8 cellular contexts compared by ENCODE assay signal in genomic region chr15:90901799-90902655, GRCh38. TPM values are rescaled to one million over a fixed set of nuclear protein-coding genes. Genes with fewer than 3 reads are reported as not detected.
DNase-seq lines count a peak whose midpoint lies in the region; ATAC-seq and TF ChIP-seq lines count a peak whose summit lies in the region.

No MANE protein-coding gene starts in this region.

- intact Hi-C loops in OCI-LY7 (cut with micrococcal nuclease; ENCODE audit: unreplicated experiment) (loop anchor here (1.0 kb wide), 1 partner anchor 29 kb away; no protein-coding TSS in a partner anchor), esophagus squamous epithelium (cut with DNase I) (no loop called here)

- H3K36me3 Mint-ChIP-seq in naive B cell: peaks cover 10 to 14% of the 10 kb centered on the region in 2 donors
- H3K36me3 Mint-ChIP-seq in stimulated activated effector memory CD8-positive, alpha-beta T cell treated with anti-CD3 and anti-CD28 coated beads, Interleukin-12 subunit alpha, Interleukin-12 subunit beta, amount 100 ng/mL, for 72 hours: peaks cover 44% of the 10 kb centered on the region

- no peaks in the 10 kb centered on the region for H3K9me2 ChIP-seq in OCI-LY7 (ENCODE audit: insufficient read depth, low read length)

- H3K27ac Mint-ChIP-seq in naive B cell: peak overlapping the region; percentile 69 to 92 (median 86)
- peak overlapping the region; percentile 82 for H3K27ac Mint-ChIP-seq in stimulated activated effector memory CD8-positive, alpha-beta T cell treated with anti-CD3 and anti-CD28 coated beads, Interleukin-12 subunit alpha, Interleukin-12 subunit beta, amount 100 ng/mL, for 72 hours

- DNase-seq in DMS114 treated with DMSO at 0.1 percent for 48 hours (lab: John Stamatoyannopoulos, UW; ENCODE audit: unreplicated experiment) (peak; percentile 81), HT1080 (ENCODE audit: low read depth) (peak; percentile 75), OCI-LY7 (ENCODE audit: low spot score) (peak; percentile 75), esophagus squamous epithelium (lab: John Stamatoyannopoulos, UW) (no peak), naive B cell (peak; percentile 75)
- peak; percentile 82 to 86 for DNase-seq in activated T-cell treated with anti-CD3 and anti-CD28 coated beads, Interleukin-2, amount 50 U/mL, for 48 hours
- DNase-seq in stimulated activated effector memory CD8-positive, alpha-beta T cell treated with anti-CD3 and anti-CD28 coated beads, Interleukin-12 subunit alpha, Interleukin-12 subunit beta, amount 100 ng/mL, for 72 hours (ENCODE audit: low spot score in 2 of 2): peak; percentile 60 to 88

- H4K20me1 ChIP-seq in OCI-LY7 (ENCODE audit: insufficient read depth, low read length): no peaks in the 10 kb centered on the region

- H3K27me3 ChIP-seq in esophagus squamous epithelium: no peaks in the 10 kb centered on the region

- H3K4me3 Mint-ChIP-seq in naive B cell: peak overlapping the region; percentile 82 to 94 (median 91)
- H3K4me3 Mint-ChIP-seq in stimulated activated effector memory CD8-positive, alpha-beta T cell treated with anti-CD3 and anti-CD28 coated beads, Interleukin-12 subunit alpha, Interleukin-12 subunit beta, amount 100 ng/mL, for 72 hours: peak overlapping the region; percentile 89

- peak overlapping the region; percentile 69 for H3K4me3 ChIP-seq in OCI-LY7 (ENCODE audit: low read depth, low read length, poor library complexity, severe bottlenecking)
- H3K4me3 ChIP-seq in esophagus squamous epithelium: peak overlapping the region; percentile 74 to 99 (median 88)

- POLR2A ChIA-PET in OCI-LY7 (lab: Charles Lee): interaction anchor here (0.6 to 4.5 kb wide), 5 partner anchors 12 to 1935 kb away, joined by 3 to 24 read pairs (median 3); no protein-coding TSS in a partner anchor

- no peaks in the 10 kb centered on the region for H3K79me2 ChIP-seq in OCI-LY7 (ENCODE audit: insufficient read depth, low read depth, low read length)

- TF ChIP-seq POLR2A in esophagus squamous epithelium (IDR thresholded peaks at IDR 0.05): peak in 3 of 4 donors; percentile 31 to 56 (median 53)

- peaks cover 38 to 43% (median 41%) of the 10 kb centered on the region in 3 donors for H3K4me1 Mint-ChIP-seq in naive B cell
- peaks cover 40% of the 10 kb centered on the region for H3K4me1 Mint-ChIP-seq in stimulated activated effector memory CD8-positive, alpha-beta T cell treated with anti-CD3 and anti-CD28 coated beads, Interleukin-12 subunit alpha, Interleukin-12 subunit beta, amount 100 ng/mL, for 72 hours

- H2AFZ ChIP-seq in OCI-LY7 (ENCODE audit: low read length): no peak overlapping the region; the same call in 1 of the 2 replicates

- CTCF ChIA-PET in OCI-LY7 (lab: Charles Lee; ENCODE audit: unreplicated experiment): interaction anchor here (1.3 to 3.8 kb wide), 2 partner anchors 30 to 33 kb away, joined by 5 to 16 read pairs; partner anchors contain the start of genes HDDC3 and UNC45A

- ATAC-seq in GM21367 (IDR thresholded peaks at IDR 0.05; ENCODE audit: unreplicated experiment) (peak; percentile 57), naive B cell (ENCODE audit: low read depth in 2 of 2) (peak; percentile 74)
- ATAC-seq in stimulated activated effector memory CD8-positive, alpha-beta T cell treated with anti-CD3 and anti-CD28 coated beads, Interleukin-12 subunit alpha, Interleukin-12 subunit beta, amount 100 ng/mL, for 72 hours: peak; percentile 84

- peaks cover 33% of the 10 kb centered on the region for H3K4me1 ChIP-seq in OCI-LY7 (ENCODE audit: insufficient read depth, low read length, poor library complexity, severe bottlenecking)
- peaks cover 14 to 34% (median 14%) of the 10 kb centered on the region in 3 donors for H3K4me1 ChIP-seq in esophagus squamous epithelium

- TF ChIP-seq CTCF in OCI-LY7 (conservative IDR thresholded peaks at IDR 0.05; ENCODE audit: low read length) (peak; percentile 72), esophagus squamous epithelium (IDR thresholded peaks at IDR 0.05) (peak; percentile 77 to 86 (median 80))

- no TSS peak for BruUV-seq in OCI-LY7 (replicated peaks; lab: Mats Ljungman, UMichigan)

- 10 to 30% methylated on average over 12 to 28 of the region's 45 CpGs for whole genome bisulfite sequencing in esophagus squamous epithelium, 2 donors

- H3K36me3 ChIP-seq in OCI-LY7 (ENCODE audit: insufficient read depth, low read length) (no peaks in the 10 kb centered on the region), esophagus squamous epithelium (peaks cover 11 to 23% (median 21%) of the 10 kb centered on the region in 3 donors)

- no peaks in the 10 kb centered on the region for H3K9me3 ChIP-seq in OCI-LY7 (ENCODE audit: low read length)
- H3K9me3 ChIP-seq in esophagus squamous epithelium: no peaks in the 10 kb centered on the region

- no peaks in the 10 kb centered on the region for H3K27me3 Mint-ChIP-seq in naive B cell

- no peak overlapping the region for H3K27ac ChIP-seq in OCI-LY7 (ENCODE audit: low read depth, low read length, poor library complexity, severe bottlenecking)
- H3K27ac ChIP-seq in esophagus squamous epithelium: peak overlapping the region; percentile 90 to 97 (median 92)

- peak overlapping the region; percentile 86 for H3K4me2 ChIP-seq in OCI-LY7 (ENCODE audit: low read length)

- H3K9me3 Mint-ChIP-seq in naive B cell: no peaks in the 10 kb centered on the region
- H3K9me3 Mint-ChIP-seq in stimulated activated effector memory CD8-positive, alpha-beta T cell treated with anti-CD3 and anti-CD28 coated beads, Interleukin-12 subunit alpha, Interleukin-12 subunit beta, amount 100 ng/mL, for 72 hours: no peaks in the 10 kb centered on the region

RNA-seq across cellular contexts. Expression of gene MAN2A2, which starts 1.1 kb away (rescaled TPM):
- 5.8 and 12.5 TPM in 2 replicates for total RNA-seq in HT1080 (2014; rRNA removed; shearing (Covaris generic))
- polyA plus RNA-seq in HT1080 (2015; cell fraction: cytosol; rRNA removed): 14.0 and 14.9 TPM in 2 replicates
- 55.9 and 67.6 TPM in 2 replicates for polyA plus RNA-seq in HT1080 (2015; cell fraction: nucleus; rRNA removed)
- total RNA-seq in OCI-LY7 (2014; rRNA removed; shearing (Covaris generic)): 6.6 and 12.2 TPM in 2 replicates
- total RNA-seq in OCI-LY7 (2022): 11.6 and 17.4 TPM in 2 replicates
- 10 to 100 TPM in 3 of 4 donors, 1 to 10 TPM in 1; 9.9 to 25.2 (median 12.1) TPM for total RNA-seq in esophagus squamous epithelium
- 1 to 10 TPM; 1.4 to 8.9 (median 6.5) TPM for polyA plus RNA-seq in naive B cell (ENCODE audit: low read depth in 6 of 6)

RNA-seq across cellular contexts. Expression of gene FES, which starts 17.7 kb away (rescaled TPM):
- total RNA-seq in HT1080 (2014; rRNA removed; shearing (Covaris generic)): 8.8 and 15.0 TPM in 2 replicates
- 4.2 and 4.7 TPM in 2 replicates for polyA plus RNA-seq in HT1080 (2015; cell fraction: cytosol; rRNA removed)
- 11.7 and 19.0 TPM in 2 replicates for polyA plus RNA-seq in HT1080 (2015; cell fraction: nucleus; rRNA removed)
- total RNA-seq in OCI-LY7 (2014; rRNA removed; shearing (Covaris generic)): 3.3 and 4.7 TPM in 2 replicates
- total RNA-seq in OCI-LY7 (2022): 3.0 and 3.2 TPM in 2 replicates
- 10 to 100 TPM in 2 of 4 donors, 1 to 10 TPM in 2; 1.8 to 13.4 (median 9.7) TPM for total RNA-seq in esophagus squamous epithelium
- 10 to 100 TPM in 2 of 6 donors, 1 to 10 TPM in 4; 4.1 to 17.2 (median 7.9) TPM for polyA plus RNA-seq in naive B cell (ENCODE audit: low read depth in 6 of 6)

RNA-seq across cellular contexts. Expression of gene HDDC3, which starts 30.3 kb away (rescaled TPM):
- 27.9 and 30.3 TPM in 2 replicates for total RNA-seq in HT1080 (2014; rRNA removed; shearing (Covaris generic))
- 36.0 and 37.5 TPM in 2 replicates for polyA plus RNA-seq in HT1080 (2015; cell fraction: cytosol; rRNA removed)
- polyA plus RNA-seq in HT1080 (2015; cell fraction: nucleus; rRNA removed): 23.8 and 24.6 TPM in 2 replicates
- 31.8 and 35.8 TPM in 2 replicates for total RNA-seq in OCI-LY7 (2014; rRNA removed; shearing (Covaris generic))
- total RNA-seq in OCI-LY7 (2022): 38.6 and 39.7 TPM in 2 replicates
- total RNA-seq in esophagus squamous epithelium: 10 to 100 TPM in 3 of 4 donors, 1 to 10 TPM in 1; 5.8 to 13.7 (median 11.7) TPM
- 10 to 100 TPM; 24.6 to 39.5 (median 35.0) TPM for polyA plus RNA-seq in naive B cell (ENCODE audit: low read depth in 6 of 6)

RNA-seq across cellular contexts. Expression of gene UNC45A, which starts 33.1 kb away (rescaled TPM):
- total RNA-seq in HT1080 (2014; rRNA removed; shearing (Covaris generic)): 55.6 and 66.8 TPM in 2 replicates
- 32.1 and 33.5 TPM in 2 replicates for polyA plus RNA-seq in HT1080 (2015; cell fraction: cytosol; rRNA removed)
- polyA plus RNA-seq in HT1080 (2015; cell fraction: nucleus; rRNA removed): 84.8 and 96.6 TPM in 2 replicates
- total RNA-seq in OCI-LY7 (2014; rRNA removed; shearing (Covaris generic)): 38.3 and 46.1 TPM in 2 replicates
- total RNA-seq in OCI-LY7 (2022) (62.3 and 68.0 TPM in 2 replicates), esophagus squamous epithelium (10 to 100 TPM; 38.7 to 76.0 (median 64.2) TPM)
- 10 to 100 TPM; 54.9 to 76.1 (median 60.9) TPM for polyA plus RNA-seq in naive B cell (ENCODE audit: low read depth in 6 of 6)

RNA-seq across cellular contexts. Expression of gene FURIN, which starts 33.6 kb away (rescaled TPM):
- total RNA-seq in HT1080 (2014; rRNA removed; shearing (Covaris generic)): 61.6 and 84.3 TPM in 2 replicates
- polyA plus RNA-seq in HT1080 (2015; cell fraction: cytosol; rRNA removed): 110 and 117 TPM in 2 replicates
- 79.1 TPM in 2 replicates for polyA plus RNA-seq in HT1080 (2015; cell fraction: nucleus; rRNA removed)
- 2.1 and 4.9 TPM in 2 replicates for total RNA-seq in OCI-LY7 (2014; rRNA removed; shearing (Covaris generic))
- total RNA-seq in OCI-LY7 (2022) (7.4 and 10.3 TPM in 2 replicates), esophagus squamous epithelium (10 to 100 TPM; 27.7 to 43.3 (median 38.5) TPM)
- polyA plus RNA-seq in naive B cell (ENCODE audit: low read depth in 6 of 6): 1 to 10 TPM; 3.7 to 9.8 (median 5.8) TPM
